Comparison of ENCODE assay signal across 18 cellular contexts in genomic region chr2:172540421-172540820, GRCh38. TPM values are rescaled to one million over a fixed set of nuclear protein-coding genes. Genes with fewer than 3 reads are reported as not detected.
A peak's percentile ranks its signal among the peaks of the same experiment; 100 is the strongest.
DNase-seq lines count a peak whose midpoint lies in the region; ATAC-seq and TF ChIP-seq lines count a peak whose summit lies in the region.
"Had no signal": no experiment of that assay in that cellular context is flagged by ENCODE, and none has a peak within 500 bp of the region (broad histone marks: within the 10 kb centered on the region; RNA-seq: fewer than 3 reads in every experiment).

No MANE protein-coding gene starts in this region.

- peaks cover 36% of the 10 kb centered on the region for H3K36me3 Mint-ChIP-seq in activated CD4-positive, alpha-beta T cell treated with anti-CD3 and anti-CD28 coated beads for 36 hours (ENCODE audit: low read depth)

- CTCF ChIA-PET in activated CD4-positive, alpha-beta T cell treated with anti-CD3 and anti-CD28 coated beads for 36 hours (lab: Charles Lee) = interaction anchor here (1.0 kb wide), 1 partner anchor 83 kb away, joined by 3 read pairs; no protein-coding TSS in a partner anchor

- POLR2A ChIA-PET in activated CD4-positive, alpha-beta T cell treated with anti-CD3 and anti-CD28 coated beads for 36 hours (lab: Charles Lee) = no interaction called here

- intact Hi-C loops in activated CD4-positive, alpha-beta T cell treated with anti-CD3 and anti-CD28 coated beads for 36 hours (cut with DNase I, micrococcal nuclease) = no loop called here

- no peak overlapping the region for H3K4me3 Mint-ChIP-seq in activated CD4-positive, alpha-beta T cell treated with anti-CD3 and anti-CD28 coated beads for 36 hours
- H3K4me3 Mint-ChIP-seq: CD14-positive monocyte; CD4-positive, alpha-beta memory T cell; GM23338 had no signal

- no peak overlapping the region for H3K27ac ChIP-seq in GM23248
- H3K27ac ChIP-seq in KMS-11 = no peak overlapping the region
- no peak overlapping the region for H3K27ac ChIP-seq in fibroblast of lung (ENCODE audit: insufficient read depth, low read length)
- H3K27ac ChIP-seq: 22Rv1, A549, BLaER1 had no signal

- H3K4me1 ChIP-seq in GM23248 (ENCODE audit: insufficient read depth) (peaks cover 9% of the 10 kb centered on the region), KMS-11 (ENCODE audit: low read depth, poor library complexity, severe bottlenecking) (peaks cover 28% of the 10 kb centered on the region), fibroblast of lung (ENCODE audit: control insufficient read depth, extremely low read depth, insufficient read depth, low read length) (no peaks in the 10 kb centered on the region)
- H3K4me1 ChIP-seq: A549, BLaER1 had no signal

- no peak overlapping the region for H3K4me3 ChIP-seq in AG10803 (ENCODE audit: low read length)
- H3K4me3 ChIP-seq in GM23248 = no peak overlapping the region
- H3K4me3 ChIP-seq in KMS-11 (IDR thresholded peaks at IDR 0.05; ENCODE audit: insufficient read depth, low read depth, low read length) = no peak overlapping the region
- no peak overlapping the region for H3K4me3 ChIP-seq in fibroblast of lung (replicated peaks in 1 of 4; ENCODE audit: control extremely low read depth in 1 of 4, insufficient read depth in 1 of 4, low read depth in 3 of 4, low read length in 4 of 4)
- H3K4me3 ChIP-seq: A549, BLaER1, GM23338 had no signal

- H3K36me3 ChIP-seq in GM23248 (ENCODE audit: low read depth) = no peaks in the 10 kb centered on the region
- no peaks in the 10 kb centered on the region for H3K36me3 ChIP-seq in KMS-11 (ENCODE audit: insufficient read depth)
- H3K36me3 ChIP-seq in fibroblast of lung (ENCODE audit: control insufficient read depth, insufficient read depth, low read length) = no peaks in the 10 kb centered on the region

- H3K79me2 ChIP-seq in GM23248 (ENCODE audit: insufficient read depth) (no peaks in the 10 kb centered on the region), KMS-11 (ENCODE audit: insufficient read depth, low read depth) (no peaks in the 10 kb centered on the region), fibroblast of lung (ENCODE audit: control insufficient read depth, insufficient read depth, low read length) (no peaks in the 10 kb centered on the region)

- H3K9me3 Mint-ChIP-seq in activated CD4-positive, alpha-beta T cell treated with anti-CD3 and anti-CD28 coated beads for 36 hours (ENCODE audit: low read depth) = peaks cover 28% of the 10 kb centered on the region

- H2AFZ ChIP-seq in GM23248 = no peak overlapping the region
- H2AFZ ChIP-seq in KMS-11 (ENCODE audit: low read depth) = no peak overlapping the region
- no peak overlapping the region for H2AFZ ChIP-seq in fibroblast of lung (ENCODE audit: low read length)
- H2AFZ ChIP-seq: GM23338 had no signal

- no peaks in the 10 kb centered on the region for H3F3A ChIP-seq in GM23248 (ENCODE audit: insufficient read depth)

- H3K4me1 Mint-ChIP-seq in activated CD4-positive, alpha-beta T cell treated with anti-CD3 and anti-CD28 coated beads for 36 hours = no peaks in the 10 kb centered on the region
- H3K4me1 Mint-ChIP-seq: CD14-positive monocyte; CD4-positive, alpha-beta memory T cell; GM23338 had no signal

- H3K4me2 ChIP-seq in GM23248 (ENCODE audit: unreplicated experiment) = no peak overlapping the region
- H3K4me2 ChIP-seq in KMS-11 = peak overlapping the region; percentile 25; the same call in 1 of the 2 replicates
- H3K4me2 ChIP-seq in fibroblast of lung (ENCODE audit: extremely low read depth, insufficient read depth, low read length) = no peak overlapping the region
- H3K4me2 ChIP-seq: A549, BLaER1, GM23338 had no signal

- H3K9me2 ChIP-seq in GM23248 (ENCODE audit: insufficient read depth) = no peaks in the 10 kb centered on the region

- H3K27me3 Mint-ChIP-seq in activated CD4-positive, alpha-beta T cell treated with anti-CD3 and anti-CD28 coated beads for 36 hours = no peaks in the 10 kb centered on the region

- H3K9ac ChIP-seq in GM23248 = no peak overlapping the region
- no peak overlapping the region for H3K9ac ChIP-seq in KMS-11
- H3K9ac ChIP-seq in fibroblast of lung (ENCODE audit: insufficient read depth, low read length) = no peak overlapping the region
- H3K9ac ChIP-seq: BLaER1 had no signal

- H3K9me3 ChIP-seq in GM23248 (ENCODE audit: low read depth) (no peaks in the 10 kb centered on the region), fibroblast of lung (ENCODE audit: control insufficient read depth, insufficient read depth, low read depth, low read length) (no peaks in the 10 kb centered on the region)
- H3K9me3 ChIP-seq: A549 had no signal

- DNase-seq in AG10803 (ENCODE audit: low read depth) = peak; percentile 13
- peak; percentile 45 for DNase-seq in GM23248
- DNase-seq in fibroblast of lung (ENCODE audit: low read depth in 2 of 2) = peak; percentile 12 to 14
- DNase-seq in activated CD4-positive, alpha-beta T cell treated with anti-CD3 and anti-CD28 coated beads for 36 hours = no peak
- DNase-seq in SIG-M5 treated with dmso at 0.1 percent for 504 hours (lab: John Stamatoyannopoulos, UW; ENCODE audit: unreplicated experiment) = no peak
- DNase-seq: CD4-positive, alpha-beta memory T cell; DMS153; DMS79; KG1 had no signal

- no peaks in the 10 kb centered on the region for H3K27me3 ChIP-seq in GM23248 (replicated peaks; ENCODE audit: insufficient read depth)
- H3K27me3 ChIP-seq in KMS-11 (ENCODE audit: insufficient read depth, low read depth) = no peaks in the 10 kb centered on the region
- no peaks in the 10 kb centered on the region for H3K27me3 ChIP-seq in fibroblast of lung (ENCODE audit: control insufficient read depth, insufficient read depth, low read length)
- H3K27me3 ChIP-seq: BLaER1 had no signal

- ATAC-seq in activated CD4-positive, alpha-beta T cell treated with anti-CD3 and anti-CD28 coated beads for 36 hours = no peak
- no peak for ATAC-seq in GM21360 (IDR thresholded peaks at IDR 0.05; ENCODE audit: unreplicated experiment)
- ATAC-seq: A549, GM23338, HCT116, HepG2 had no signal

- in situ Hi-C loops in GM23248 (cut with MboI) = no loop called here

- H3K27ac Mint-ChIP-seq in activated CD4-positive, alpha-beta T cell treated with anti-CD3 and anti-CD28 coated beads for 36 hours = no peak overlapping the region
- H3K27ac Mint-ChIP-seq: CD14-positive monocyte; CD4-positive, alpha-beta memory T cell; GM23338 had no signal

- no peak for TF ChIP-seq CTCF in AG10803 (conservative IDR thresholded peaks at IDR 0.05; ENCODE audit: low read length)
- no peak for TF ChIP-seq CTCF in KMS-11 (conservative IDR thresholded peaks at IDR 0.05; ENCODE audit: low read depth, low read length)
- no peak for TF ChIP-seq CTCF in fibroblast of lung (conservative IDR thresholded peaks at IDR 0.05 in 1 of 2, IDR thresholded peaks at IDR 0.05 in 1 of 2; ENCODE audit: low read depth in 1 of 2, low read length in 2 of 2)

- H4K20me1 ChIP-seq in GM23248 (ENCODE audit: insufficient read depth) = no peaks in the 10 kb centered on the region
- no peaks in the 10 kb centered on the region for H4K20me1 ChIP-seq in KMS-11 (ENCODE audit: insufficient read depth)
- no peaks in the 10 kb centered on the region for H4K20me1 ChIP-seq in fibroblast of lung (ENCODE audit: control insufficient read depth, extremely low read depth, insufficient read depth, low read length)
- H4K20me1 ChIP-seq: BLaER1 had no signal

RNA-seq across cellular contexts. Expression of gene PDK1, which starts 15.5 kb away (rescaled TPM):
- total RNA-seq in GM23248 (2014; rRNA removed; shearing (Covaris generic)) = 22.7 and 29.0 TPM in 2 replicates
- polyA plus RNA-seq in GM23248 (2016; fragmentation: Nextera tagmentation; extraction: Ambion mirVana) (51.1 and 53.9 TPM in 2 replicates), fibroblast of lung (27.9 and 63.0 TPM in 2 replicates)
- total RNA-seq in fibroblast of lung = 5.9 and 11.2 TPM in 2 replicates
- polyA plus RNA-seq in fibroblast of lung (2012) = 11.7 and 22.4 TPM in 2 replicates
- 18.5 and 23.7 TPM in 2 replicates for polyA minus RNA-seq in fibroblast of lung (ENCODE audit: low replicate concordance)
- total RNA-seq in activated CD4-positive, alpha-beta T cell treated with anti-CD3 and anti-CD28 coated beads for 36 hours = 10 to 100 TPM; 56.8 to 85.5 TPM

Comparison
In these comparisons a context has a peak if more than half of its experiments do, and no peak if none do; other contexts are left out.
1. DNase-seq: peak in AG10803 (single experiment), GM23248 (single experiment) and fibroblast of lung (2 of 2); none in activated CD4-positive, alpha-beta T cell treated with anti-CD3 and anti-CD28 coated beads for 36 hours (single experiment) and SIG-M5 treated with dmso at 0.1 percent for 504 hours (single experiment).